9 cellular contexts compared by ENCODE assay signal in genomic region chr1:245807306-245807705, GRCh38.
DNase-seq lines count a peak whose midpoint lies in the region; ATAC-seq, FAIRE-seq and TF ChIP-seq lines count a peak whose summit lies in the region.
"Had no signal": no experiment of that assay in that cellular context is flagged by ENCODE, and none has a peak within 500 bp of the region (broad histone marks: within the 10 kb centered on the region; RNA-seq: fewer than 3 reads in every experiment).

No MANE protein-coding gene starts in this region.

- H3K36me3 Mint-ChIP-seq in memory B cell, result no peaks in the 10 kb centered on the region

- BruUV-seq in A673 (replicated peaks; lab: Mats Ljungman, UMichigan), result no TSS peak

- intact Hi-C loops in A673 (cut with micrococcal nuclease; ENCODE audit: unreplicated experiment), result no loop called here

- peaks cover 46% of the 10 kb centered on the region for H3K4me1 Mint-ChIP-seq in memory B cell

- peak overlapping the region; percentile 98 for H3K27ac Mint-ChIP-seq in memory B cell

- H3K4me3 ChIP-seq in NB4 (ENCODE audit: low read depth, low read length), result peak overlapping the region; percentile 42
- no peak overlapping the region for H3K4me3 ChIP-seq in A673 (ENCODE audit: low read depth, low read length, poor library complexity, severe bottlenecking)

- no peaks in the 10 kb centered on the region for H3K27me3 ChIP-seq in A673 (replicated peaks; ENCODE audit: insufficient read depth, low read depth, low read length, poor library complexity)

- no peaks in the 10 kb centered on the region for H3K36me3 ChIP-seq in A673 (ENCODE audit: insufficient read depth, low read length, poor library complexity, severe bottlenecking)

- H3K4me1 ChIP-seq in A673 (ENCODE audit: insufficient read depth, low read length, poor library complexity, severe bottlenecking), result peaks cover 3% of the 10 kb centered on the region

- TF ChIP-seq CTCF in NB4 (IDR thresholded peaks at IDR 0.05; ENCODE audit: low read depth, low read length) (no peak), A673 (conservative IDR thresholded peaks at IDR 0.05; ENCODE audit: low read depth, low read length) (no peak)

- no peaks in the 10 kb centered on the region for H3K9me3 Mint-ChIP-seq in memory B cell

- TF ChIP-seq POLR2A in NB4 (IDR thresholded peaks at IDR 0.05; ENCODE audit: extremely low read depth, insufficient read length), result no peak

- H3K9me3 ChIP-seq in A673 (ENCODE audit: low read depth, low read length, poor library complexity, severe bottlenecking), result no peaks in the 10 kb centered on the region

- POLR2A ChIA-PET in A673 (lab: Charles Lee; ENCODE audit: low non-redundant PET), result no interaction called here

- FAIRE-seq in GM18507 (lab: Jason Lieb, UNC), result peak; percentile 96

- no peaks in the 10 kb centered on the region for H3K27me3 Mint-ChIP-seq in memory B cell

- H3K27ac ChIP-seq in A673 (ENCODE audit: low read depth, low read length, poor library complexity, severe bottlenecking), result no peak overlapping the region
- H3K27ac ChIP-seq: KMS-11 had no signal

- DNase-seq in GM18507 (ENCODE audit: extremely low spot score, insufficient read length, low read depth) (peak; percentile 57), NB4 (ENCODE audit: low read depth) (peak; percentile 95), memory B cell (ENCODE audit: low spot score in 2 of 2) (peak; percentile 21 to 30), NCI-H2196 (lab: John Stamatoyannopoulos, UW; ENCODE audit: unreplicated experiment) (no peak), NCI-H2227 (lab: John Stamatoyannopoulos, UW; ENCODE audit: unreplicated experiment) (no peak), cerebellar cortex (ENCODE audit: low spot score) (no peak), A673 (ENCODE audit: low spot score) (no peak)

- H3K4me3 Mint-ChIP-seq in memory B cell, result peak overlapping the region; percentile 88

- CTCF ChIA-PET in A673 (lab: Charles Lee), result no interaction called here

- ATAC-seq in HG02571 (IDR thresholded peaks at IDR 0.05; ENCODE audit: unreplicated experiment) (peak; percentile 60), memory B cell (ENCODE audit: low read depth) (peak; percentile 74)

Comparison
In these comparisons a context has a peak if more than half of its experiments do, and no peak if none do; other contexts are left out.
1. DNase-seq: peak in GM18507 (single experiment), NB4 (single experiment) and memory B cell (2 of 2); none in NCI-H2196 (single experiment), NCI-H2227 (single experiment), cerebellar cortex (single experiment) and A673 (single experiment).